Comparison of ENCODE assay signal across 11 cellular contexts in genomic region chr1:156756355-156756754, GRCh38.
"Had no signal": no experiment of that assay in that cellular context is flagged by ENCODE, and none has a peak within 500 bp of the region (broad histone marks: within the 10 kb centered on the region; RNA-seq: fewer than 3 reads in every experiment).

No MANE protein-coding gene starts in this region.

- H3K4me3 Mint-ChIP-seq: GM23338, H9, HFFc6 had no signal

- ATAC-seq: GM23338, HCT116 had no signal

- FAIRE-seq: H1, H54 had no signal

- H3K27ac Mint-ChIP-seq: GM23338, H9, HFFc6 had no signal

- H3K9ac ChIP-seq: GM23248 had no signal

- H3K27ac ChIP-seq: GM23248 had no signal

- H3K36me3 ChIP-seq: HAP-1 had no signal

- H3K4me2 ChIP-seq: GM23338 had no signal

- H3K4me3 ChIP-seq: GM23248, GM23338, HAP-1 had no signal

- H3K9me3 ChIP-seq: HAP-1 had no signal

- H2AFZ ChIP-seq: GM23248, GM23338 had no signal

- H3K9me3 Mint-ChIP-seq: GM23338, H9, HFFc6 had no signal

- DNase-seq: GM23248, GOT3, H7, H9, HCEC 1CT, HFFc6 had no signal
